In the genomic region with DNA sequence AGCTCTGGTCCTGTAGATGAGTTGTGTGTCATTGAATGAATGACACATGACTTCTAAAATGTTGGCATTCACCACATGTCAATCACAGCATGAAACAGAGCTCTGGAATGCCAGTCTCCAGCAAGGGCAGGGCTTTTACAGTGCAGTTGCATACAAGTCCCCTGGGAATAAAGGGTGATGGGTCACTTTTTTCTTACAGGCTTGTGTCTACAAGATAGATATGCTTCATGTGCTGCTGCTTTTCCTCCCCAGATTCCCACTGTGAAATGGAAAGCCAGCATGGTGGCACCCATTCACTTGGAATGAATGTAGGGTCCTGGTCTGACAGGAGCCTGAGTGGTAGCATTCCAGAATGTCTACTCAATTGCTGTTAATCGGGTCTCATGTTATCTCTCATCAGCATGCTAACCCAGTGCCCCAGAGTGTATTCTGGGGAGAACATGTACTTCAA, we compare ENCODE assay signal across 1 cellular context.
TF ChIP-seq lines count a peak whose summit lies in the region.

No MANE protein-coding gene starts in this region.

TF ChIP-seq in SK-N-SH treated with all-trans-retinoic acid at 6 μM for 48 hours, 23 proteins besides CTCF, POLR2A, EP300 and RAD21 (continued from another document):
- TF ChIP-seq PATZ1 (CRISPR knock-in tag; IDR thresholded peaks at IDR 0.05; ENCODE audit: borderline replicate concordance), result no peak
